23 cellular contexts compared by ENCODE assay signal in genomic region chr14:30240002-30240401, GRCh38.
DNase-seq lines count a peak whose midpoint lies in the region; ATAC-seq, FAIRE-seq and TF ChIP-seq lines count a peak whose summit lies in the region.
"Had no signal": no experiment of that assay in that cellular context is flagged by ENCODE, and none has a peak within 500 bp of the region (broad histone marks: within the 10 kb centered on the region; RNA-seq: fewer than 3 reads in every experiment).

No MANE protein-coding gene starts in this region.

- no peak overlapping the region for H2BK20ac ChIP-seq in H1 (ENCODE audit: low read length)

- no peak overlapping the region for H3K56ac ChIP-seq in H1 (replicated peaks; ENCODE audit: insufficient read length, low read depth, low read length)

- no peak overlapping the region for H4K91ac ChIP-seq in H1 (replicated peaks; ENCODE audit: insufficient read length, low read length)

- no peak overlapping the region for H2BK15ac ChIP-seq in H1 (ENCODE audit: low read length)

- H3K4me1 ChIP-seq in GM23338 (ENCODE audit: insufficient read depth) = peaks cover 13% of the 10 kb centered on the region
- H3K4me1 ChIP-seq in H1 (replicated peaks in 1 of 4; ENCODE audit: control insufficient read depth in 3 of 4, insufficient read depth in 4 of 4, low read length in 3 of 4) = no peaks in the 10 kb centered on the region; a peak in 1 of 7 replicates
- H3K4me1 ChIP-seq in neural progenitor cell = peaks cover 21% of the 10 kb centered on the region
- no peaks in the 10 kb centered on the region for H3K4me1 ChIP-seq in kidney (ENCODE audit: control insufficient read depth in 1 of 2, insufficient read depth in 1 of 2, low read depth in 1 of 2, low read length in 2 of 2)

- H3K79me1 ChIP-seq in H1 (ENCODE audit: low read depth, low read length) = no peaks in the 10 kb centered on the region

- no peaks in the 10 kb centered on the region for H4K20me1 ChIP-seq in GM23338 (replicated peaks; ENCODE audit: insufficient read depth)
- no peaks in the 10 kb centered on the region for H4K20me1 ChIP-seq in H1 (replicated peaks in 1 of 2; ENCODE audit: control insufficient read depth in 1 of 2, insufficient read depth in 2 of 2, low read length in 2 of 2)
- no peaks in the 10 kb centered on the region for H4K20me1 ChIP-seq in neural progenitor cell (ENCODE audit: low read depth)

- ATAC-seq in GM23338 (no peak), HG03097 (IDR thresholded peaks at IDR 0.05; ENCODE audit: low FRiP score, unreplicated experiment) (no peak), GM21390 (IDR thresholded peaks at IDR 0.05; ENCODE audit: unreplicated experiment) (no peak), HG03457 (IDR thresholded peaks at IDR 0.05; ENCODE audit: unreplicated experiment) (no peak)
- ATAC-seq: SK-N-SH treated with all-trans-retinoic acid at 6 μM for 48 hours, T-cell had no signal

- H3K27me3 Mint-ChIP-seq in GM23338 (ENCODE audit: insufficient read depth, low read depth, poor library complexity) (peaks cover 4% of the 10 kb centered on the region), neural progenitor cell (ENCODE audit: insufficient read depth, low read depth) (peaks cover 3% of the 10 kb centered on the region)
- H3K27me3 Mint-ChIP-seq: CD8-positive, alpha-beta memory T cell; T-cell had no signal

- H3K4me3 Mint-ChIP-seq in GM23338 (no peak overlapping the region), neural progenitor cell (no peak overlapping the region)
- H3K4me3 Mint-ChIP-seq: CD8-positive, alpha-beta memory T cell; H9; T-cell had no signal

- H3K9me3 ChIP-seq in H1 (ENCODE audit: insufficient read depth in 2 of 2, low read depth in 1 of 2, low read length in 1 of 2) = no peaks in the 10 kb centered on the region; a peak in 1 of 4 replicates
- no peaks in the 10 kb centered on the region for H3K9me3 ChIP-seq in neural progenitor cell (ENCODE audit: low read depth)
- H3K9me3 ChIP-seq in kidney (ENCODE audit: control insufficient read depth in 1 of 2, low read length in 2 of 2) = no peaks in the 10 kb centered on the region

- H2BK5ac ChIP-seq in H1 (ENCODE audit: low read depth, low read length) = no peak overlapping the region

- H3F3A ChIP-seq in GM23338 (replicated peaks; ENCODE audit: low read depth) (no peaks in the 10 kb centered on the region), neural progenitor cell (ENCODE audit: low read depth) (no peaks in the 10 kb centered on the region)

- H4K8ac ChIP-seq in H1 (ENCODE audit: extremely low read depth, insufficient read depth, low read length) = no peak overlapping the region

- no peak for TF ChIP-seq CTCF in GM23338 (conservative IDR thresholded peaks at IDR 0.05; ENCODE audit: low read depth in 2 of 2)
- TF ChIP-seq CTCF in H1 (IDR thresholded peaks at IDR 0.05; ENCODE audit: control extremely low read depth in 1 of 3, insufficient read depth in 1 of 3, low read depth in 1 of 3, low read length in 3 of 3) = no peak
- no peak for TF ChIP-seq CTCF in neural progenitor cell (IDR thresholded peaks at IDR 0.05)
- no peak for TF ChIP-seq CTCF in kidney (IDR thresholded peaks at IDR 0.05; ENCODE audit: borderline replicate concordance, extremely low read depth, insufficient read depth)

- H3K36me3 ChIP-seq in GM23338 (ENCODE audit: insufficient read depth) (no peaks in the 10 kb centered on the region), H1 (ENCODE audit: control insufficient read depth in 2 of 4, insufficient read depth in 4 of 4, low read length in 3 of 4) (no peaks in the 10 kb centered on the region), neural progenitor cell (no peaks in the 10 kb centered on the region), kidney (ENCODE audit: control insufficient read depth in 1 of 2, insufficient read depth in 2 of 2, low read length in 2 of 2) (no peaks in the 10 kb centered on the region)

- no peak for DNase-seq in GM23338 (ENCODE audit: low spot score)
- peak; percentile 19 for DNase-seq in NCI-H2227 treated with DMSO at 0.1 percent for 48 hours (lab: John Stamatoyannopoulos, UW)
- no peak for DNase-seq in H1 (ENCODE audit: low read depth in 1 of 2, low spot score in 2 of 2)
- DNase-seq in neural progenitor cell (ENCODE audit: low spot score) = peak; percentile 53
- DNase-seq in kidney = no peak
- DNase-seq: ACHN; C1 segment of cervical spinal cord; CD8-positive, alpha-beta memory T cell; DMS53; EL; H9; Kasumi-1; MM.1S; NCI-H1092; NCI-H1930; NCI-H2171; NCI-H510A; SHP77; T-cell had no signal

- TF ChIP-seq POLR2A in H1 (IDR thresholded peaks at IDR 0.05; ENCODE audit: control extremely low read depth in 1 of 2, low read depth in 2 of 2, low read length in 2 of 2) = no peak

- no peak overlapping the region for H2AK5ac ChIP-seq in H1 (ENCODE audit: low read depth, low read length)

- H3K9me2 ChIP-seq in GM23338 (ENCODE audit: insufficient read depth) = peaks cover 15% of the 10 kb centered on the region; the same call in 1 of the 2 replicates

- no peaks in the 10 kb centered on the region for H3K23me2 ChIP-seq in H1 (ENCODE audit: low read depth, low read length)

- H2AFZ ChIP-seq in GM23338 (peak overlapping the region; percentile 84; the same call in 1 of the 2 replicates), H1 (ENCODE audit: low read length) (peak overlapping the region; percentile 45; the same call in 1 of the 2 replicates), neural progenitor cell (replicated peaks) (no peak overlapping the region)

- H3K79me2 ChIP-seq in GM23338 (replicated peaks; ENCODE audit: insufficient read depth) (no peaks in the 10 kb centered on the region), H1 (ENCODE audit: control insufficient read depth in 1 of 2, insufficient read depth in 2 of 2, low read length in 2 of 2) (no peaks in the 10 kb centered on the region), neural progenitor cell (ENCODE audit: low read depth) (no peaks in the 10 kb centered on the region)

- H3K4ac ChIP-seq in H1 (replicated peaks; ENCODE audit: insufficient read length, low read depth, low read length) = no peak overlapping the region

- 73% methylated on average over 4 of the region's 4 CpGs; no CpG with 5 or more reads in 1 of the 2 experiments for WGBS in H1 (ENCODE audit: extremely low coverage in 1 of 2, insufficient coverage in 1 of 2, insufficient read length in 1 of 2, insufficient replicate concordance in 2 of 2, low coverage in 1 of 2, low lambda C conversion rate in 2 of 2, missing lambda C conversion rate in 1 of 2), 2 experiments

- H4K5ac ChIP-seq in H1 (ENCODE audit: insufficient read length, low read depth, low read length) = no peak overlapping the region

- H3K27me3 ChIP-seq in GM23338 (ENCODE audit: insufficient read depth) = no peaks in the 10 kb centered on the region
- H3K27me3 ChIP-seq in H1 (replicated peaks in 1 of 4; ENCODE audit: control insufficient read depth in 3 of 4, extremely low read depth in 1 of 4, insufficient read depth in 3 of 4, low read length in 3 of 4) = no peaks in the 10 kb centered on the region
- no peaks in the 10 kb centered on the region for H3K27me3 ChIP-seq in neural progenitor cell

- no peak for TF ChIP-seq RAD21 in H1 (IDR thresholded peaks at IDR 0.05 in 1 of 2, conservative IDR thresholded peaks at IDR 0.05 in 1 of 2; ENCODE audit: low read depth in 2 of 2, low read length in 2 of 2)

- CTCF ChIA-PET in H1 (lab: Charles Lee; ENCODE audit: partially characterized antibody) = interaction anchor here (0.6 to 1.3 kb wide), 4 partner anchors 22 to 37 kb away, joined by 3 read pairs; no protein-coding TSS in a partner anchor

- FAIRE-seq in H1 (lab: Jason Lieb, UNC) (no peak), kidney (lab: Jason Lieb, UNC) (no peak)

- H2BK12ac ChIP-seq in H1 (ENCODE audit: low read depth, low read length) = no peak overlapping the region

- H3K27ac ChIP-seq in GM23338 (ENCODE audit: low read depth) = no peak overlapping the region
- H3K27ac ChIP-seq in H1 (ENCODE audit: low read depth, low read length) = no peak overlapping the region
- H3K27ac ChIP-seq in neural progenitor cell = no peak overlapping the region
- H3K27ac ChIP-seq in kidney (ENCODE audit: low read depth in 2 of 2, low read length in 2 of 2) = no peak overlapping the region

- H3K14ac ChIP-seq in H1 (ENCODE audit: insufficient read length) = no peak overlapping the region

- H3K9me3 Mint-ChIP-seq in GM23338 (no peaks in the 10 kb centered on the region), neural progenitor cell (no peaks in the 10 kb centered on the region)
- H3K9me3 Mint-ChIP-seq: T-cell had no signal

- no peak overlapping the region for H3K27ac Mint-ChIP-seq in GM23338
- H3K27ac Mint-ChIP-seq in neural progenitor cell = no peak overlapping the region
- H3K27ac Mint-ChIP-seq: CD8-positive, alpha-beta memory T cell; T-cell had no signal

- no peak overlapping the region for H3K4me3 ChIP-seq in GM23338
- H3K4me3 ChIP-seq in H1 (ENCODE audit: extremely low read depth in 1 of 4, insufficient read depth in 2 of 4, low read depth in 3 of 4, low read length in 4 of 4) = no peak overlapping the region
- no peak overlapping the region for H3K4me3 ChIP-seq in neural progenitor cell
- no peak overlapping the region for H3K4me3 ChIP-seq in kidney (ENCODE audit: low read length in 2 of 2)

- no peak for TF ChIP-seq EP300 in H1 (IDR thresholded peaks at IDR 0.05; ENCODE audit: borderline replicate concordance in 1 of 2, low read depth in 2 of 2, low read length in 2 of 2)

- peak overlapping the region; percentile 43 for H3K4me2 ChIP-seq in GM23338
- H3K4me2 ChIP-seq in H1 (ENCODE audit: insufficient read depth in 1 of 2, low read depth in 2 of 2, low read length in 2 of 2) = no peak overlapping the region
- H3K4me2 ChIP-seq in neural progenitor cell = peak overlapping the region; percentile 60

- intact Hi-C loops in kidney (cut with DNase I) = no loop called here

- no peak overlapping the region for H3K18ac ChIP-seq in H1 (ENCODE audit: extremely low read depth, low read length)

- no peak overlapping the region for H2BK120ac ChIP-seq in H1 (replicated peaks; ENCODE audit: low read depth, low read length)

- peaks cover 16% of the 10 kb centered on the region for H3K4me1 Mint-ChIP-seq in GM23338
- peaks cover 18% of the 10 kb centered on the region for H3K4me1 Mint-ChIP-seq in neural progenitor cell
- H3K4me1 Mint-ChIP-seq: CD8-positive, alpha-beta memory T cell; T-cell had no signal

- POLR2A ChIA-PET in H1 (lab: Charles Lee; ENCODE audit: partially characterized antibody) = no interaction called here

- no peak overlapping the region for H3K9ac ChIP-seq in H1 (replicated peaks in 1 of 4; ENCODE audit: extremely low read depth in 1 of 4, low read depth in 3 of 4, low read length in 3 of 4)
- H3K9ac ChIP-seq in neural progenitor cell = no peak overlapping the region
- no peak overlapping the region for H3K9ac ChIP-seq in kidney (ENCODE audit: low read length in 2 of 2)

- no peak overlapping the region for H3K23ac ChIP-seq in H1 (ENCODE audit: insufficient read length)

- H3K36me3 Mint-ChIP-seq in GM23338 (ENCODE audit: low read depth) = no peaks in the 10 kb centered on the region
- H3K36me3 Mint-ChIP-seq in neural progenitor cell = no peaks in the 10 kb centered on the region
- H3K36me3 Mint-ChIP-seq: CD8-positive, alpha-beta memory T cell; T-cell had no signal

TF ChIP-seq in GM23338, 12 proteins besides CTCF, POLR2A, EP300 and RAD21 (continues in another document):
- TF ChIP-seq EZH2phosphoT487 (IDR thresholded peaks at IDR 0.05; ENCODE audit: unreplicated experiment) = no peak

TF ChIP-seq in H1, 55 proteins besides CTCF, POLR2A, EP300 and RAD21 (continues in another document):
- TF ChIP-seq CREB1 (IDR thresholded peaks at IDR 0.05) = no peak
- no peak for TF ChIP-seq EZH2 (IDR thresholded peaks at IDR 0.05; ENCODE audit: low read depth, low read length, severe bottlenecking)

Comparison
In these comparisons a context has a peak if more than half of its experiments do, and no peak if none do; other contexts are left out.
1. DNase-seq: peak in NCI-H2227 treated with DMSO at 0.1 percent for 48 hours (single experiment) and neural progenitor cell (single experiment); none in GM23338 (single experiment), H1 (0 of 2) and kidney (single experiment).
2. H3K4me2 ChIP-seq: peak in GM23338 (single experiment) and neural progenitor cell (single experiment); none in H1 (0 of 2).